ENCODE assay signal across 12 cellular contexts in genomic region chr5:90606539-90606938, GRCh38. TPM values are rescaled to one million over a fixed set of nuclear protein-coding genes. Genes with fewer than 3 reads are reported as not detected.
DNase-seq lines count a peak whose midpoint lies in the region; ATAC-seq and TF ChIP-seq lines count a peak whose summit lies in the region.
"Had no signal": no experiment of that assay in that cellular context is flagged by ENCODE, and none has a peak within 500 bp of the region (broad histone marks: within the 10 kb centered on the region; RNA-seq: fewer than 3 reads in every experiment).

No MANE protein-coding gene starts in this region.

- H3K4ac ChIP-seq in mesendoderm (ENCODE audit: low read depth, low read length): no peak overlapping the region

- H2BK5ac ChIP-seq in mesendoderm (ENCODE audit: low read length): no peak overlapping the region

- POLR2A ChIA-PET in WTC11 (lab: Charles Lee): no interaction called here

- H2BK15ac ChIP-seq in mesendoderm (replicated peaks; ENCODE audit: low read depth): no peak overlapping the region

- no peaks in the 10 kb centered on the region for H3K79me2 ChIP-seq in DOHH2 (ENCODE audit: control insufficient read depth, low read length)
- no peaks in the 10 kb centered on the region for H3K79me2 ChIP-seq in mesendoderm (ENCODE audit: control insufficient read depth, insufficient read depth, low read length)

- no peak overlapping the region for H4K5ac ChIP-seq in mesendoderm (ENCODE audit: low read length)

- H3K4me1 Mint-ChIP-seq in HFFc6 (ENCODE audit: low read depth): peaks cover 8% of the 10 kb centered on the region
- H3K4me1 Mint-ChIP-seq in WTC11: peaks cover 15% of the 10 kb centered on the region

- DNase-seq in HFFc6: no peak
- DNase-seq in WTC11 (ENCODE audit: low spot score): no peak
- DNase-seq in mesendoderm: peak; percentile 60
- DNase-seq in middle frontal gyrus (ENCODE audit: extremely low spot score, low spot score): no peak
- DNase-seq in activated CD4-positive, alpha-beta T cell treated with anti-CD3 and anti-CD28 coated beads, Interleukin-2, amount 50 U/mL, for 4 hours: no peak
- no peak for DNase-seq in NCI-H524 treated with DMSO at 0.1 percent for 48 hours (lab: John Stamatoyannopoulos, UW)
- DNase-seq: activated CD8-positive, alpha-beta memory T cell treated with anti-CD3 and anti-CD28 coated beads, Interleukin-2, amount 50 U/mL, for 4 hours; lower lobe of right lung; right cardiac atrium had no signal

- no peak overlapping the region for H2BK120ac ChIP-seq in mesendoderm (ENCODE audit: low read depth, low read length)

- H4K20me1 ChIP-seq in DOHH2 (ENCODE audit: control insufficient read depth, insufficient read depth, low read depth, low read length): no peaks in the 10 kb centered on the region

- H3K4me1 ChIP-seq in DOHH2 (ENCODE audit: control insufficient read depth, low read length): no peaks in the 10 kb centered on the region
- no peaks in the 10 kb centered on the region for H3K4me1 ChIP-seq in mesendoderm (ENCODE audit: control insufficient read depth, low read depth, low read length)
- H3K4me1 ChIP-seq: lower lobe of right lung had no signal

- H3K4me2 ChIP-seq in DOHH2 (ENCODE audit: low read length) (no peak overlapping the region), mesendoderm (ENCODE audit: low read length) (no peak overlapping the region)

- H3K9me3 ChIP-seq in DOHH2 (ENCODE audit: control insufficient read depth, insufficient read depth, low read length): no peaks in the 10 kb centered on the region
- H3K9me3 ChIP-seq: lower lobe of right lung had no signal

- H3K9ac ChIP-seq in mesendoderm (ENCODE audit: low read length): no peak overlapping the region

- no peaks in the 10 kb centered on the region for H3K36me3 Mint-ChIP-seq in HFFc6 (ENCODE audit: low read depth)
- H3K36me3 Mint-ChIP-seq in WTC11: no peaks in the 10 kb centered on the region

- H3K36me3 ChIP-seq in DOHH2 (ENCODE audit: control insufficient read depth, low read length) (no peaks in the 10 kb centered on the region), mesendoderm (ENCODE audit: control insufficient read depth, insufficient read depth, low read length) (no peaks in the 10 kb centered on the region)
- H3K36me3 ChIP-seq: lower lobe of right lung had no signal

- no peaks in the 10 kb centered on the region for H3K79me1 ChIP-seq in mesendoderm (ENCODE audit: low read length)

- H3F3A ChIP-seq in DOHH2 (ENCODE audit: control insufficient read depth, insufficient read depth): no peaks in the 10 kb centered on the region

- peak; percentile 74 for ATAC-seq in WTC11
- ATAC-seq in GM19023 (IDR thresholded peaks at IDR 0.05; ENCODE audit: unreplicated experiment): no peak
- ATAC-seq: lower lobe of right lung, right cardiac atrium had no signal

- no peaks in the 10 kb centered on the region; the same call in 1 of the 2 replicates for H3K27me3 Mint-ChIP-seq in HFFc6 (ENCODE audit: insufficient read depth)
- H3K27me3 Mint-ChIP-seq in WTC11 (ENCODE audit: low read depth): no peaks in the 10 kb centered on the region

- no peak overlapping the region for H2AK5ac ChIP-seq in mesendoderm (ENCODE audit: low read length)

- H3K27ac ChIP-seq in DOHH2 (ENCODE audit: low read depth, low read length) (no peak overlapping the region), mesendoderm (ENCODE audit: low read depth, low read length) (no peak overlapping the region)
- H3K27ac ChIP-seq: lower lobe of right lung had no signal

- H3K4me3 Mint-ChIP-seq in HFFc6: no peak overlapping the region
- H3K4me3 Mint-ChIP-seq in WTC11: no peak overlapping the region

- H3K23ac ChIP-seq in mesendoderm (ENCODE audit: low read length): no peak overlapping the region

- no peak overlapping the region for H4K8ac ChIP-seq in mesendoderm (ENCODE audit: low read depth, low read length)

- CTCF ChIA-PET in WTC11 (lab: Charles Lee): no interaction called here

- no peak overlapping the region for H3K4me3 ChIP-seq in DOHH2 (ENCODE audit: low read length)
- no peak overlapping the region for H3K4me3 ChIP-seq in mesendoderm (ENCODE audit: low read length)
- H3K4me3 ChIP-seq: lower lobe of right lung had no signal

- TF ChIP-seq CTCF in DOHH2 (IDR thresholded peaks at IDR 0.05; ENCODE audit: low read depth, low read length, poor library complexity, severe bottlenecking): peak; percentile 58
- TF ChIP-seq CTCF in HFFc6 (IDR thresholded peaks at IDR 0.05): peak; percentile 66
- no peak for TF ChIP-seq CTCF in WTC11 (IDR thresholded peaks at IDR 0.05)

- no peaks in the 10 kb centered on the region for H3K9me2 ChIP-seq in DOHH2 (replicated peaks; ENCODE audit: control insufficient read depth, low read length)

- H3K27ac Mint-ChIP-seq in HFFc6: no peak overlapping the region
- no peak overlapping the region for H3K27ac Mint-ChIP-seq in WTC11

- WGBS in mesendoderm (ENCODE audit: extremely low coverage, insufficient coverage, low lambda C conversion rate): no CpG with 5 or more reads among the region's 2 CpGs

- H3K9me3 Mint-ChIP-seq in HFFc6 (no peaks in the 10 kb centered on the region), WTC11 (no peaks in the 10 kb centered on the region)

- H3K56ac ChIP-seq in mesendoderm (ENCODE audit: low read length): no peak overlapping the region

- H3K18ac ChIP-seq in mesendoderm (ENCODE audit: low read length): no peak overlapping the region

- H3K27me3 ChIP-seq in DOHH2 (ENCODE audit: control insufficient read depth, low read length) (peaks cover 6% of the 10 kb centered on the region; the same call in 1 of the 2 replicates), mesendoderm (ENCODE audit: insufficient read depth, low read length, poor library complexity) (no peaks in the 10 kb centered on the region)

TF ChIP-seq in WTC11, 78 proteins besides CTCF, POLR2A, EP300 and RAD21 (continues in another document):
- TF ChIP-seq ZNF317 (CRISPR knock-in tag; IDR thresholded peaks at IDR 0.05; ENCODE audit: borderline replicate concordance, low read depth): no peak
- TF ChIP-seq SP1 (CRISPR knock-in tag; conservative IDR thresholded peaks at IDR 0.05): no peak
- TF ChIP-seq, protein P1, sequence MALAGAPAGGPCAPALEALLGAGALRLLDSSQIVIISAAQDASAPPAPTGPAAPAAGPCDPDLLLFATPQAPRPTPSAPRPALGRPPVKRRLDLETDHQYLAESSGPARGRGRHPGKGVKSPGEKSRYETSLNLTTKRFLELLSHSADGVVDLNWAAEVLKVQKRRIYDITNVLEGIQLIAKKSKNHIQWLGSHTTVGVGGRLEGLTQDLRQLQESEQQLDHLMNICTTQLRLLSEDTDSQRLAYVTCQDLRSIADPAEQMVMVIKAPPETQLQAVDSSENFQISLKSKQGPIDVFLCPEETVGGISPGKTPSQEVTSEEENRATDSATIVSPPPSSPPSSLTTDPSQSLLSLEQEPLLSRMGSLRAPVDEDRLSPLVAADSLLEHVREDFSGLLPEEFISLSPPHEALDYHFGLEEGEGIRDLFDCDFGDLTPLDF (CRISPR knock-in tag; IDR thresholded peaks at IDR 0.05): no peak
- no peak for TF ChIP-seq FOXP4 (CRISPR knock-in tag; IDR thresholded peaks at IDR 0.05)
- no peak for TF ChIP-seq MLX (CRISPR knock-in tag; IDR thresholded peaks at IDR 0.05)
- TF ChIP-seq ZNF232 (CRISPR knock-in tag; IDR thresholded peaks at IDR 0.05): no peak
- TF ChIP-seq HMGA2 (CRISPR knock-in tag; IDR thresholded peaks at IDR 0.05): no peak
- TF ChIP-seq, protein P2, sequence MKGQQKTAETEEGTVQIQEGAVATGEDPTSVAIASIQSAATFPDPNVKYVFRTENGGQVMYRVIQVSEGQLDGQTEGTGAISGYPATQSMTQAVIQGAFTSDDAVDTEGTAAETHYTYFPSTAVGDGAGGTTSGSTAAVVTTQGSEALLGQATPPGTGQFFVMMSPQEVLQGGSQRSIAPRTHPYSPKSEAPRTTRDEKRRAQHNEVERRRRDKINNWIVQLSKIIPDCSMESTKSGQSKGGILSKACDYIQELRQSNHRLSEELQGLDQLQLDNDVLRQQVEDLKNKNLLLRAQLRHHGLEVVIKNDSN (CRISPR knock-in tag; IDR thresholded peaks at IDR 0.05): no peak
- TF ChIP-seq, protein P3, sequence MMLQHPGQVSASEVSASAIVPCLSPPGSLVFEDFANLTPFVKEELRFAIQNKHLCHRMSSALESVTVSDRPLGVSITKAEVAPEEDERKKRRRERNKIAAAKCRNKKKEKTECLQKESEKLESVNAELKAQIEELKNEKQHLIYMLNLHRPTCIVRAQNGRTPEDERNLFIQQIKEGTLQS (CRISPR knock-in tag; conservative IDR thresholded peaks at IDR 0.05): no peak
- no peak for TF ChIP-seq JAZF1 (CRISPR knock-in tag; IDR thresholded peaks at IDR 0.05)
- TF ChIP-seq RORB (CRISPR knock-in tag; IDR thresholded peaks at IDR 0.05): no peak
- TF ChIP-seq IRF1 (CRISPR knock-in tag; IDR thresholded peaks at IDR 0.05): no peak

RNA-seq across cellular contexts. Expression of gene ADGRV1, which starts 47.9 kb away (rescaled TPM):
- total RNA-seq in HFFc6 (2021; fragmentation: NEBNext Ultra II Directional; extraction: Animal tissue kit (Norgen Biotek cat#: 25700)): not detected
- 69.5 to 74.5 TPM (median 69.8 TPM) in 3 replicates for total RNA-seq in WTC11 (2021)
- polyA plus RNA-seq in mesendoderm (2013, experiment 1 of 2): 10.4 TPM
- 9.9 TPM for polyA plus RNA-seq in mesendoderm (2013, experiment 2 of 2)
- total RNA-seq: G401 had no signal

Comparison
In these comparisons a context has a peak if more than half of its experiments do, and no peak if none do; other contexts are left out.
1. RNA of gene ADGRV1, which starts 47.9 kb away (total RNA-seq): 69.5 to 74.5 TPM in WTC11; not detected in HFFc6; every median in the first group is over 10 times any median in the second.